In genomic region chr10:16779375-16779774, GRCh38 we compare ENCODE assay signal across 9 cellular contexts.
A peak's percentile ranks its signal among the peaks of the same experiment; 100 is the strongest.
DNase-seq lines count a peak whose midpoint lies in the region; ATAC-seq lines count a peak whose summit lies in the region.
"Had no signal": no experiment of that assay in that cellular context is flagged by ENCODE, and none has a peak within 500 bp of the region (broad histone marks: within the 10 kb centered on the region; RNA-seq: fewer than 3 reads in every experiment).

No MANE protein-coding gene starts in this region.

- DNase-seq in activated T-cell treated with anti-CD3 and anti-CD28 coated beads for 4 hours = peak; percentile 48
- peak; percentile 54 to 75 for DNase-seq in stimulated activated CD4-positive, alpha-beta T cell treated with anti-CD3 and anti-CD28 coated beads, Interleukin-4, amount 100 ng/mL, for 4 hours
- DNase-seq in HuH-7.5 (ENCODE audit: low spot score) = no peak
- DNase-seq in Kasumi-1 (lab: John Stamatoyannopoulos, UW) = no peak
- DNase-seq in cerebellar cortex (ENCODE audit: low spot score) = no peak
- DNase-seq in NCI-H2029 treated with DMSO at 0.1 percent for 48 hours (lab: John Stamatoyannopoulos, UW) = no peak
- DNase-seq: NCI-H2227 treated with DMSO at 0.1 percent for 48 hours had no signal

- ATAC-seq in GM19023 (IDR thresholded peaks at IDR 0.05; ENCODE audit: unreplicated experiment) (peak; percentile 68), HG03045 (IDR thresholded peaks at IDR 0.05; ENCODE audit: unreplicated experiment) (peak; percentile 72)

Comparison
In these comparisons a context has a peak if more than half of its experiments do, and no peak if none do; other contexts are left out.
1. DNase-seq: peak in activated T-cell treated with anti-CD3 and anti-CD28 coated beads for 4 hours (single experiment) and stimulated activated CD4-positive, alpha-beta T cell treated with anti-CD3 and anti-CD28 coated beads, Interleukin-4, amount 100 ng/mL, for 4 hours (2 of 2); none in HuH-7.5 (single experiment), Kasumi-1 (0 of 2), cerebellar cortex (single experiment) and NCI-H2029 treated with DMSO at 0.1 percent for 48 hours (single experiment).